ENCODE assay signal across 23 cellular contexts in the genomic region with DNA sequence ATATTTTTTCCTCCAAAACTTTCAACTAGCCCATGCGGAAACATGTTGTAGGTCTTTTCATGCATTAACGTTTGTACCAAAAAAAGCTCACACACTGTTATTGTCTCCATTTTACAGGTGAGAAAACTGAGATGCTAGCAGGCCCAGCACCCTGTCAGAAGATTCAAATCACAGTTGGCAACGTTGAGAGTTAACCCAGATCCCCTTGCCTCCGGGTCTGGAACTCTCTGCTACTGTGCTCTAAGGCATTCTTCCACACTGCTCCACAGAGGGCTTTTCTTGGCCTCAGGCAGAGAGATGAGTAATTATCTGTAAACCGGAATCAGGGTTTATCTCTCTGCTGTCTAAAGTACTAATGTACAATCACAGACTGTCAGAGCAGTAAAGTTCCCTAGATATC.
DNase-seq lines count a peak whose midpoint lies in the region; ATAC-seq and TF ChIP-seq lines count a peak whose summit lies in the region.
"Had no signal": no experiment of that assay in that cellular context is flagged by ENCODE, and none has a peak within 500 bp of the region (broad histone marks: within the 10 kb centered on the region; RNA-seq: fewer than 3 reads in every experiment).

No MANE protein-coding gene starts in this region.

- peak in 1 of 2 experiments; percentile 37; a peak in 1 of 4 replicates for TF ChIP-seq EP300 in SK-N-SH (IDR thresholded peaks at IDR 0.05; ENCODE audit: borderline replicate concordance in 1 of 2, low read depth in 1 of 2, low read length in 1 of 2)

- TF ChIP-seq RAD21 in HCT116 (IDR thresholded peaks at IDR 0.05; ENCODE audit: low read depth): no peak
- no peak for TF ChIP-seq RAD21 in SK-N-SH (IDR thresholded peaks at IDR 0.05; ENCODE audit: low read length)

- H3K9me3 Mint-ChIP-seq in H9: no peaks in the 10 kb centered on the region
- H3K9me3 Mint-ChIP-seq: activated B cell treated with CpG ODN at 0.5 μM for 24 hours; activated naive CD8-positive, alpha-beta T cell treated with anti-CD3 and anti-CD28 coated beads, Interleukin-2, amount 10 ng/mL, durations not matched to agents 7 days and 5 days; activated T-helper 1 cell treated with anti-CD3 and anti-CD28 coated beads, Interleukin-12 subunit alpha, Interleukin-12 subunit beta, Interleukin-2, Interleukin-4 antibody, amounts not matched to agents 30 ng/mL and 10 ng/mL and 1 ng/mL, durations not matched to agents 14 hours and 24 hours and 36 hours; GM23338; stimulated activated naive CD8-positive, alpha-beta T cell treated with anti-CD3 and anti-CD28 coated beads, Interleukin-15, Interleukin-2, amounts not matched to agents 100 ng/mL and 50 ng/mL, for 24 hours had no signal

- 35% methylated on average over 5 of the region's 5 CpGs for WGBS in SK-N-SH (ENCODE audit: low lambda C conversion rate)
- WGBS in hepatocyte (ENCODE audit: low lambda C conversion rate, missing lambda C conversion rate): 43% methylated on average over 5 of the region's 5 CpGs
- WGBS in H9 (ENCODE audit: extremely low coverage, insufficient read length, low lambda C conversion rate): no CpG with 5 or more reads among the region's 5 CpGs

- H3K79me1 ChIP-seq in H9 (ENCODE audit: insufficient read depth, low read depth, low read length, poor library complexity, severe bottlenecking): no peaks in the 10 kb centered on the region

- no peak overlapping the region for H3T11ph ChIP-seq in H9 (ENCODE audit: low read length)

- TF ChIP-seq CTCF in HCT116 (IDR thresholded peaks at IDR 0.05 in 2 of 3, conservative IDR thresholded peaks at IDR 0.05 in 1 of 3; ENCODE audit: borderline replicate concordance in 1 of 3, insufficient read depth in 1 of 3, low read depth in 2 of 3, low read length in 2 of 3) (no peak), SK-N-SH (IDR thresholded peaks at IDR 0.05) (no peak), hepatocyte (IDR thresholded peaks at IDR 0.05; ENCODE audit: poor library complexity) (no peak), H9 (conservative IDR thresholded peaks at IDR 0.05) (no peak)

- no peaks in the 10 kb centered on the region for H3K27me3 Mint-ChIP-seq in H9 (ENCODE audit: low read depth)
- H3K27me3 Mint-ChIP-seq: activated naive CD8-positive, alpha-beta T cell treated with anti-CD3 and anti-CD28 coated beads, Interleukin-2, amount 10 ng/mL, durations not matched to agents 7 days and 5 days; T-helper 17 cell had no signal

- no peaks in the 10 kb centered on the region for H3K23me2 ChIP-seq in H9 (ENCODE audit: insufficient read length, low read depth, low read length, poor library complexity, severe bottlenecking)

- no peak overlapping the region for H3K23ac ChIP-seq in H9 (ENCODE audit: insufficient read length, low read depth, low read length)

- peak; percentile 29 for DNase-seq in AG08395 (ENCODE audit: low spot score)
- no peak for DNase-seq in HCT116 (ENCODE audit: low read depth, low spot score)
- no peak for DNase-seq in SK-N-SH
- peak; percentile 57 for DNase-seq in hepatocyte (ENCODE audit: low spot score)
- no peak for DNase-seq in H9
- DNase-seq in DMS79 (lab: John Stamatoyannopoulos, UW): no peak
- DNase-seq in activated T-cell treated with anti-CD3 and anti-CD28 coated beads, Interleukin-2, amount 50 U/mL, for 1 hour: no peak
- DNase-seq: activated B cell treated with CpG ODN at 0.5 μM for 24 hours; activated CD8-positive, alpha-beta T cell treated with anti-CD3 and anti-CD28 coated beads, Interleukin-2, amount 10 ng/mL, durations not matched to agents 7 days and 5 days; activated naive CD8-positive, alpha-beta T cell treated with anti-CD3 and anti-CD28 coated beads, Interleukin-2, amount 10 ng/mL, durations not matched to agents 7 days and 5 days; Caco-2; GF-D8; hippocampal formation; KG1; NCI-H1105 treated with DMSO at 0.1 percent for 48 hours; NCI-H774; T-helper 17 cell; uterus had no signal

- H2BK5ac ChIP-seq in H9 (ENCODE audit: insufficient read length, low read length): no peak overlapping the region

- no peaks in the 10 kb centered on the region for H3K9me3 ChIP-seq in HCT116 (ENCODE audit: control insufficient read depth in 1 of 2, insufficient read depth in 1 of 2, low read depth in 1 of 2, low read length in 2 of 2)
- H3K9me3 ChIP-seq in SK-N-SH: no peaks in the 10 kb centered on the region
- no peaks in the 10 kb centered on the region for H3K9me3 ChIP-seq in hepatocyte (ENCODE audit: low read depth)
- no peaks in the 10 kb centered on the region for H3K9me3 ChIP-seq in H9 (ENCODE audit: control insufficient read depth, low read depth, low read length)
- H3K9me3 ChIP-seq: Caco-2, uterus had no signal

- H3K4me1 Mint-ChIP-seq in H9: peaks cover 4% of the 10 kb centered on the region in 2 experiments; a peak in 3 of 4 replicates

- H3K79me2 ChIP-seq in HCT116 (ENCODE audit: insufficient read depth, low read length): no peaks in the 10 kb centered on the region
- H3K79me2 ChIP-seq in SK-N-SH (ENCODE audit: insufficient read depth): no peaks in the 10 kb centered on the region
- H3K79me2 ChIP-seq in hepatocyte: no peaks in the 10 kb centered on the region
- H3K79me2 ChIP-seq in H9 (ENCODE audit: insufficient read depth, low read length): no peaks in the 10 kb centered on the region

- H4K91ac ChIP-seq in H9 (ENCODE audit: insufficient read length, low read depth, low read length): no peak overlapping the region

- H2AFZ ChIP-seq in HCT116 (ENCODE audit: low read depth, low read length, poor library complexity, severe bottlenecking): no peak overlapping the region
- no peak overlapping the region for H2AFZ ChIP-seq in SK-N-SH (ENCODE audit: low read depth)
- no peak overlapping the region for H2AFZ ChIP-seq in hepatocyte
- no peak overlapping the region for H2AFZ ChIP-seq in H9 (ENCODE audit: low read length)
- H2AFZ ChIP-seq: GM23338 had no signal

- no peak overlapping the region for H3K4me2 ChIP-seq in HCT116 (ENCODE audit: low read length)
- no peak overlapping the region for H3K4me2 ChIP-seq in SK-N-SH
- no peak overlapping the region for H3K4me2 ChIP-seq in hepatocyte
- H3K4me2 ChIP-seq in H9 (ENCODE audit: insufficient read depth, insufficient read length, low read length): no peak overlapping the region
- H3K4me2 ChIP-seq: GM23338 had no signal

- H2AK5ac ChIP-seq in H9 (ENCODE audit: insufficient read length, low read length): no peak overlapping the region

- RAD21 ChIA-PET in HCT116 (lab: Charles Lee; ENCODE audit: low non-redundant PET in 1 of 2, low total read pairs in 2 of 2, uncharacterized antibody in 2 of 2, unreplicated experiment in 2 of 2): no interaction called here

- TF ChIP-seq POLR2A in HCT116 (IDR thresholded peaks at IDR 0.05; ENCODE audit: borderline replicate concordance, extremely low read depth, insufficient read depth, insufficient read length): no peak

- POLR2A ChIA-PET in HCT116 (lab: Charles Lee): no interaction called here
- POLR2A ChIA-PET in SK-N-SH (lab: Yijun Ruan, JAX): no interaction called here

- H2BK15ac ChIP-seq in H9 (ENCODE audit: low read depth, low read length): no peak overlapping the region

- H3K4me3 ChIP-seq in HCT116 (replicated peaks in 1 of 2; ENCODE audit: low read depth in 1 of 2, low read length in 2 of 2) (no peak overlapping the region), SK-N-SH (ENCODE audit: low read depth in 2 of 2, low read length in 1 of 2) (no peak overlapping the region), hepatocyte (no peak overlapping the region)
- H3K4me3 ChIP-seq: cardiac muscle cell, GM23338, uterus had no signal

- no peak overlapping the region for H3K4ac ChIP-seq in H9 (ENCODE audit: low read depth, low read length)

- peaks cover 8% of the 10 kb centered on the region for H3F3A ChIP-seq in SK-N-SH (replicated peaks; ENCODE audit: insufficient read depth)

- no peaks in the 10 kb centered on the region for H3K36me3 Mint-ChIP-seq in H9 (ENCODE audit: insufficient read depth in 1 of 3, low read depth in 3 of 3)

- no peak overlapping the region for H2BK12ac ChIP-seq in H9 (ENCODE audit: insufficient read length, low read depth, low read length)

- H3K4me3 Mint-ChIP-seq in H9: no peak overlapping the region
- H3K4me3 Mint-ChIP-seq: activated B cell treated with CpG ODN at 0.5 μM for 24 hours; activated CD8-positive, alpha-beta T cell treated with anti-CD3 and anti-CD28 coated beads, Interleukin-2, amount 10 ng/mL, durations not matched to agents 7 days and 5 days; activated naive CD8-positive, alpha-beta T cell treated with anti-CD3 and anti-CD28 coated beads, Interleukin-2, amount 10 ng/mL, durations not matched to agents 7 days and 5 days; activated T-helper 1 cell treated with anti-CD3 and anti-CD28 coated beads, Interleukin-12 subunit alpha, Interleukin-12 subunit beta, Interleukin-2, Interleukin-4 antibody, amounts not matched to agents 30 ng/mL and 10 ng/mL and 1 ng/mL, durations not matched to agents 14 hours and 24 hours and 36 hours; GM23338; stimulated activated naive CD8-positive, alpha-beta T cell treated with anti-CD3 and anti-CD28 coated beads, Interleukin-15, Interleukin-2, amounts not matched to agents 100 ng/mL and 50 ng/mL, for 24 hours; T-helper 17 cell had no signal

- H3K27me3 ChIP-seq in HCT116 (ENCODE audit: insufficient read depth, low read length) (no peaks in the 10 kb centered on the region), SK-N-SH (ENCODE audit: insufficient read depth) (no peaks in the 10 kb centered on the region), hepatocyte (no peaks in the 10 kb centered on the region), H9 (ENCODE audit: insufficient read depth, low read length) (no peaks in the 10 kb centered on the region; the same call in 1 of the 2 replicates)
- H3K27me3 ChIP-seq: uterus had no signal

- H3K27ac Mint-ChIP-seq in H9: no peak overlapping the region
- H3K27ac Mint-ChIP-seq: activated B cell treated with CpG ODN at 0.5 μM for 24 hours; activated CD8-positive, alpha-beta T cell treated with anti-CD3 and anti-CD28 coated beads, Interleukin-2, amount 10 ng/mL, durations not matched to agents 7 days and 5 days; activated T-helper 1 cell treated with anti-CD3 and anti-CD28 coated beads, Interleukin-12 subunit alpha, Interleukin-12 subunit beta, Interleukin-2, Interleukin-4 antibody, amounts not matched to agents 30 ng/mL and 10 ng/mL and 1 ng/mL, durations not matched to agents 14 hours and 24 hours and 36 hours; GM23338; stimulated activated naive CD8-positive, alpha-beta T cell treated with anti-CD3 and anti-CD28 coated beads, Interleukin-15, Interleukin-2, amounts not matched to agents 100 ng/mL and 50 ng/mL, for 24 hours; T-helper 17 cell had no signal

- CTCF ChIA-PET in HCT116 (lab: Charles Lee): no interaction called here
- CTCF ChIA-PET in SK-N-SH (lab: Yijun Ruan, JAX): no interaction called here

- no peak overlapping the region for H4K5ac ChIP-seq in H9 (ENCODE audit: insufficient read length, low read depth, low read length)

- intact Hi-C loops in HCT116 (cut with micrococcal nuclease): loop anchor here (10.0 kb wide), 1 partner anchor 223 kb away; a partner anchor contains a TSS

- no peak overlapping the region for H3K9ac ChIP-seq in HCT116 (ENCODE audit: low read length)
- H3K9ac ChIP-seq in SK-N-SH: no peak overlapping the region
- H3K9ac ChIP-seq in H9 (ENCODE audit: extremely low read depth, insufficient read length, low read length): no peak overlapping the region

- no peak overlapping the region for H4K8ac ChIP-seq in H9 (replicated peaks; ENCODE audit: insufficient read length, low read depth, low read length)

- H3K27ac ChIP-seq in HCT116 (ENCODE audit: low read depth, low read length) (no peak overlapping the region), SK-N-SH (ENCODE audit: low read depth in 2 of 2, low read length in 1 of 2) (no peak overlapping the region), hepatocyte (peak overlapping the region; percentile 51), H9 (ENCODE audit: insufficient read length, low read depth, low read length) (no peak overlapping the region)
- H3K27ac ChIP-seq: cardiac muscle cell, uterus had no signal

- no peak overlapping the region for H3K14ac ChIP-seq in H9 (ENCODE audit: insufficient read depth, low read length)

- H2BK120ac ChIP-seq in H9 (ENCODE audit: low read depth, low read length, poor library complexity, severe bottlenecking): no peak overlapping the region

- H3K4me1 ChIP-seq in HCT116 (ENCODE audit: control insufficient read depth in 1 of 2, insufficient read depth in 2 of 2, low read length in 2 of 2) (peaks cover 0 to 11% of the 10 kb centered on the region in 2 experiments; a peak in 2 of 4 replicates), SK-N-SH (ENCODE audit: control insufficient read depth in 1 of 2, insufficient read depth in 2 of 2, low read depth in 1 of 2, low read length in 1 of 2) (no peaks in the 10 kb centered on the region), hepatocyte (ENCODE audit: insufficient read depth) (peaks cover 7% of the 10 kb centered on the region), H9 (ENCODE audit: insufficient read depth, low read length) (no peaks in the 10 kb centered on the region)
- H3K4me1 ChIP-seq: uterus had no signal

- BruUV-seq in HCT116 (replicated peaks; lab: Mats Ljungman, UMichigan): no TSS peak

- H3K36me3 ChIP-seq in HCT116 (ENCODE audit: control insufficient read depth in 1 of 2, insufficient read depth in 2 of 2, low read length in 2 of 2): no peaks in the 10 kb centered on the region
- no peaks in the 10 kb centered on the region for H3K36me3 ChIP-seq in SK-N-SH (replicated peaks in 1 of 2; ENCODE audit: control insufficient read depth in 1 of 2, insufficient read depth in 2 of 2, low read length in 1 of 2)
- no peaks in the 10 kb centered on the region for H3K36me3 ChIP-seq in hepatocyte (replicated peaks; ENCODE audit: insufficient read depth, low read depth)
- H3K36me3 ChIP-seq: cardiac muscle cell, uterus had no signal

- H3K56ac ChIP-seq in H9 (ENCODE audit: insufficient read length, low read depth, low read length): no peak overlapping the region

- H2BK20ac ChIP-seq in H9 (ENCODE audit: low read depth, low read length, poor library complexity, severe bottlenecking): no peak overlapping the region

- ATAC-seq in HCT116 (no peak), HG02981 (IDR thresholded peaks at IDR 0.05; ENCODE audit: unreplicated experiment) (no peak)
- ATAC-seq: activated CD8-positive, alpha-beta T cell treated with anti-CD3 and anti-CD28 coated beads, Interleukin-2, amount 10 ng/mL, durations not matched to agents 7 days and 5 days; GM23338; T-helper 17 cell had no signal

- no peaks in the 10 kb centered on the region for H3K9me2 ChIP-seq in HCT116 (ENCODE audit: insufficient read depth)
- no peaks in the 10 kb centered on the region for H3K9me2 ChIP-seq in SK-N-SH
- no peaks in the 10 kb centered on the region for H3K9me2 ChIP-seq in hepatocyte (replicated peaks; ENCODE audit: insufficient read depth)

- H4K20me1 ChIP-seq in HCT116 (ENCODE audit: insufficient read depth) (no peaks in the 10 kb centered on the region), SK-N-SH (ENCODE audit: insufficient read depth) (no peaks in the 10 kb centered on the region), hepatocyte (ENCODE audit: insufficient read depth, poor library complexity, severe bottlenecking) (no peaks in the 10 kb centered on the region), H9 (ENCODE audit: control insufficient read depth, insufficient read depth, insufficient read length) (no peaks in the 10 kb centered on the region)

- H3K18ac ChIP-seq in H9 (ENCODE audit: insufficient read length, low read depth, low read length): no peak overlapping the region

Comparison
In these comparisons a context has a peak if more than half of its experiments do, and no peak if none do; other contexts are left out.
1. DNase-seq: peak in AG08395 (single experiment) and hepatocyte (single experiment); none in HCT116 (single experiment), SK-N-SH (single experiment), H9 (single experiment), DMS79 (single experiment) and activated T-cell treated with anti-CD3 and anti-CD28 coated beads, Interleukin-2, amount 50 U/mL, for 1 hour (single experiment).